ENCODE assay signal across 1 cellular context in genomic region chr6:2767327-2767985, GRCh38.
TF ChIP-seq lines count a peak whose summit lies in the region.

No MANE protein-coding gene starts in this region.

TF ChIP-seq in GM12878, 131 proteins besides CTCF, POLR2A, EP300 and RAD21:
- no peak for TF ChIP-seq ZNF687 (IDR thresholded peaks at IDR 0.05)
- no peak for TF ChIP-seq JUND (IDR thresholded peaks at IDR 0.05; ENCODE audit: low read depth, low read length)
- no peak for TF ChIP-seq SPI1 (IDR thresholded peaks at IDR 0.05; ENCODE audit: borderline replicate concordance, insufficient read depth, low read depth, low read length)
- peak; percentile 49; the same call in 1 of the 2 replicates for TF ChIP-seq IKZF1 (conservative IDR thresholded peaks at IDR 0.05)
- no peak for TF ChIP-seq ZNF622 (IDR thresholded peaks at IDR 0.05)
- TF ChIP-seq ZBTB4 (CRISPR knock-in tag; IDR thresholded peaks at IDR 0.05) = no peak
- TF ChIP-seq HDAC6 (IDR thresholded peaks at IDR 0.05; ENCODE audit: unreplicated experiment) = no peak
- no peak for TF ChIP-seq LARP7 (IDR thresholded peaks at IDR 0.05)
- no peak for TF ChIP-seq NR2F1 (conservative IDR thresholded peaks at IDR 0.05)
- TF ChIP-seq DPF2 (IDR thresholded peaks at IDR 0.05) = 0 out of 2 replicates have a peak, but pooled peaks have one; percentile 29
- TF ChIP-seq GABPA (IDR thresholded peaks at IDR 0.05; ENCODE audit: low read depth) = no peak
- peak; percentile 13 for TF ChIP-seq MEF2B (IDR thresholded peaks at IDR 0.05; ENCODE audit: partially characterized antibody, poor library complexity, severe bottlenecking)
- TF ChIP-seq CBFB (IDR thresholded peaks at IDR 0.05; ENCODE audit: low read depth) = no peak
- peak; percentile 15 to 29; a peak in 1 of 4 replicates for TF ChIP-seq IKZF2 (IDR thresholded peaks at IDR 0.05)
